ENCODE assay signal across 26 cellular contexts in the genomic region with DNA sequence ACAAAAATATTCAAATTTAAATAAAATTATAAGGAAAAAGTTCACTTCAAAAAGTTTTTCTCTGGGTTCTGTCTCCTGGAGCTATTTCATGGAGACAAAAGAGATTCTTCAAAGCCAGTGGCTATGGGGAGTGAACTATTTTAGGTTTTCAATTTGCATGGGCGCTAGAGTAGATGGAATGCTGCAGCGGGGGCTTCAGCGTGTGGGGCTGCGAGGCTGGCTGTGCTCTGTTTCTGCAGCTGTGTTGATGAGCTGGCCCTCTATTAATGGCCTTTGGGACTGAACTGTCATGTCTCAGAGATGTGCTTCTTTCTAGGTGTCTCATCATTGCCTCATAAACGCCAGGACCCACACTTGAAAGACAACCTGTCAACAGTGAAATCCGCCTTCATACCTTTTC.
"Had no signal": no experiment of that assay in that cellular context is flagged by ENCODE, and none has a peak within 500 bp of the region (broad histone marks: within the 10 kb centered on the region; RNA-seq: fewer than 3 reads in every experiment).

No MANE protein-coding gene starts in this region.

- H3K9me3 Mint-ChIP-seq: activated CD4-positive, alpha-beta T cell treated with anti-CD3 and anti-CD28 coated beads, Interleukin-2, amount 10 ng/mL, durations not matched to agents 7 days and 5 days; activated CD8-positive, alpha-beta T cell treated with anti-CD3 and anti-CD28 coated beads for 36 hours; activated T-cell treated with anti-CD3 and anti-CD28 coated beads, Interleukin-2, amount 50 U/mL, for 4 hours; activated T-helper 17 cell treated with anti-CD3 and anti-CD28 coated beads, Interleukin-2, amount 50 U/mL, for 72 hours; endodermal cell had no signal

- DNase-seq: activated CD4-positive, alpha-beta T cell treated with anti-CD3 and anti-CD28 coated beads for 1 hour; activated CD4-positive, alpha-beta T cell treated with anti-CD3 and anti-CD28 coated beads for 4 hours; activated CD4-positive, alpha-beta T cell treated with anti-CD3 and anti-CD28 coated beads, Interleukin-2, amount 10 ng/mL, durations not matched to agents 7 days and 5 days; activated CD4-positive, alpha-beta T cell treated with anti-CD3 and anti-CD28 coated beads, Interleukin-2, amount 50 U/mL, for 4 hours; activated CD8-positive, alpha-beta memory T cell treated with anti-CD3 and anti-CD28 coated beads for 24 hours; activated CD8-positive, alpha-beta T cell treated with anti-CD3 and anti-CD28 coated beads for 36 hours; activated effector memory CD4-positive, alpha-beta T cell treated with Interleukin-2 at 50 U/mL for 16 hours; activated gamma-delta T cell treated with Interleukin-2 at 50 U/mL for 16 hours; activated naive CD4-positive, alpha-beta T cell treated with anti-CD3 and anti-CD28 coated beads, Interleukin-2, amount 50 U/mL, for 16 hours; activated naive CD4-positive, alpha-beta T cell treated with Interleukin-2 at 50 U/mL for 16 hours; activated T-cell treated with anti-CD3 and anti-CD28 coated beads, Interleukin-2, amount 50 U/mL, for 4 hours; amygdala; aorta; body of pancreas; caudate nucleus; cerebellar nuclear complex; colonic mucosa; effector memory CD4-positive, alpha-beta T cell; endodermal cell; foreskin keratinocyte; gastrocnemius medialis; glutamatergic neuron; T-helper 2 cell had no signal

- H3K4me1 Mint-ChIP-seq: activated CD4-positive, alpha-beta T cell treated with anti-CD3 and anti-CD28 coated beads, Interleukin-2, amount 10 ng/mL, durations not matched to agents 7 days and 5 days; activated T-helper 17 cell treated with anti-CD3 and anti-CD28 coated beads, Interleukin-2, amount 50 U/mL, for 72 hours had no signal

- H3K27ac ChIP-seq: body of pancreas, colonic mucosa, foreskin keratinocyte, gastrocnemius medialis had no signal

- H3K27me3 Mint-ChIP-seq: activated CD4-positive, alpha-beta T cell treated with anti-CD3 and anti-CD28 coated beads, Interleukin-2, amount 10 ng/mL, durations not matched to agents 7 days and 5 days had no signal

- H3K4me1 ChIP-seq: colonic mucosa, foreskin keratinocyte, gastrocnemius medialis had no signal

- H3K4me3 ChIP-seq: body of pancreas, colonic mucosa, gastrocnemius medialis had no signal

- H3K36me3 Mint-ChIP-seq: activated naive CD8-positive, alpha-beta T cell had no signal

- H3K27me3 ChIP-seq: body of pancreas, colonic mucosa, foreskin keratinocyte, gastrocnemius medialis had no signal

- H3K27ac Mint-ChIP-seq: activated CD4-positive, alpha-beta T cell treated with anti-CD3 and anti-CD28 coated beads, Interleukin-2, amount 10 ng/mL, durations not matched to agents 7 days and 5 days; activated CD8-positive, alpha-beta T cell treated with anti-CD3 and anti-CD28 coated beads for 36 hours; activated naive CD8-positive, alpha-beta T cell; activated T-helper 17 cell treated with anti-CD3 and anti-CD28 coated beads, Interleukin-2, amount 50 U/mL, for 72 hours; endodermal cell had no signal

- H3K9me3 ChIP-seq: body of pancreas, colonic mucosa, gastrocnemius medialis had no signal

- H3K36me3 ChIP-seq: colonic mucosa, gastrocnemius medialis had no signal

- ATAC-seq: activated CD8-positive, alpha-beta T cell treated with anti-CD3 and anti-CD28 coated beads for 36 hours; activated T-cell treated with anti-CD3 and anti-CD28 coated beads, Interleukin-2, amount 50 U/mL, for 4 hours; activated T-helper 17 cell treated with anti-CD3 and anti-CD28 coated beads, Interleukin-2, amount 50 U/mL, for 72 hours; body of pancreas; esophagus mucosa; foreskin keratinocyte; gastrocnemius medialis had no signal

- H3K4me3 Mint-ChIP-seq: activated CD4-positive, alpha-beta T cell treated with anti-CD3 and anti-CD28 coated beads, Interleukin-2, amount 10 ng/mL, durations not matched to agents 7 days and 5 days; activated CD8-positive, alpha-beta T cell treated with anti-CD3 and anti-CD28 coated beads for 36 hours; activated naive CD8-positive, alpha-beta T cell; activated T-cell treated with anti-CD3 and anti-CD28 coated beads, Interleukin-2, amount 50 U/mL, for 4 hours; activated T-helper 17 cell treated with anti-CD3 and anti-CD28 coated beads, Interleukin-2, amount 50 U/mL, for 72 hours; endodermal cell had no signal
